24 cellular contexts compared by ENCODE assay signal in genomic region chrX:12439396-12439795, GRCh38.
"Had no signal": no experiment of that assay in that cellular context is flagged by ENCODE, and none has a peak within 500 bp of the region (broad histone marks: within the 10 kb centered on the region; RNA-seq: fewer than 3 reads in every experiment).

No MANE protein-coding gene starts in this region.

- H3K27ac ChIP-seq: colonic mucosa, transverse colon, WERI-Rb-1 had no signal

- H3K4me3 ChIP-seq: colonic mucosa, transverse colon had no signal

- ATAC-seq: activated CD8-positive, alpha-beta memory T cell treated with anti-CD3 and anti-CD28 coated beads, Interleukin-2, amount 10 ng/mL, durations not matched to agents 7 days and 5 days; activated CD8-positive, alpha-beta T cell treated with anti-CD3 and anti-CD28 coated beads for 36 hours; activated naive CD8-positive, alpha-beta T cell treated with anti-CD3 and anti-CD28 coated beads, Interleukin-2, amount 50 U/mL, for 24 hours; left cardiac atrium; sciatic nerve; stimulated activated naive B cell treated with anti-CD40 and anti-IgM and Interleukin-4, amounts not matched to agents 10 μg/mL and 1 μg/mL and 100 μg/mL, for 72 hours had no signal

- H3K27me3 ChIP-seq: colonic mucosa, transverse colon had no signal

- H3K4me1 ChIP-seq: colonic mucosa, transverse colon had no signal

- H3K36me3 ChIP-seq: colonic mucosa, transverse colon, WERI-Rb-1 had no signal

- DNase-seq: activated CD4-positive, alpha-beta T cell treated with anti-CD3 and anti-CD28 coated beads, Interleukin-2, amount 10 ng/mL, durations not matched to agents 7 days and 5 days; activated CD4-positive, CD25-positive, alpha-beta regulatory T cell treated with anti-CD3 and anti-CD28 coated beads, Interleukin-2, amount 50 U/mL, for 72 hours; activated CD8-positive, alpha-beta memory T cell treated with anti-CD3 and anti-CD28 coated beads, Interleukin-2, amount 10 ng/mL, durations not matched to agents 7 days and 5 days; activated CD8-positive, alpha-beta T cell treated with anti-CD3 and anti-CD28 coated beads for 36 hours; activated effector memory CD4-positive, alpha-beta T cell treated with anti-CD3 and anti-CD28 coated beads, Interleukin-2, amount 50 U/mL, for 16 hours; activated naive CD4-positive, alpha-beta T cell treated with anti-CD3 and anti-CD28 coated beads, Interleukin-2, amount 50 U/mL, for 16 hours; activated naive CD8-positive, alpha-beta T cell treated with anti-CD3 and anti-CD28 coated beads, Interleukin-2, amount 50 U/mL, for 24 hours; activated T-cell treated with anti-CD3 and anti-CD28 coated beads for 4 hours; aorta; colonic mucosa; endodermal cell; erythroblast; hypothalamus; left cardiac atrium; mesenchymal stem cell; nephron progenitor cell; nucleus accumbens; posterior cingulate gyrus; stimulated activated CD4-positive, alpha-beta T cell treated with anti-CD3 and anti-CD28 coated beads, Interleukin-2, amount 100 ng/mL, for 48 hours; stimulated activated CD8-positive, alpha-beta memory T cell treated with anti-CD3 and anti-CD28 coated beads, Interleukin-4, amount 100 ng/mL, for 48 hours; stimulated activated naive B cell treated with anti-CD40 and anti-IgM and Interleukin-4, amounts not matched to agents 10 μg/mL and 1 μg/mL and 100 μg/mL, for 72 hours; transverse colon; WERI-Rb-1 had no signal

- H3K9me3 ChIP-seq: colonic mucosa, transverse colon had no signal
